Comparison of ENCODE assay signal across 13 cellular contexts in genomic region chr16:24988137-24988535, GRCh38. TPM values are rescaled to one million over a fixed set of nuclear protein-coding genes. Genes with fewer than 3 reads are reported as not detected.
DNase-seq lines count a peak whose midpoint lies in the region; FAIRE-seq and TF ChIP-seq lines count a peak whose summit lies in the region.
"Had no signal": no experiment of that assay in that cellular context is flagged by ENCODE, and none has a peak within 500 bp of the region (broad histone marks: within the 10 kb centered on the region; RNA-seq: fewer than 3 reads in every experiment).

No MANE protein-coding gene starts in this region.

- H3K4me3 ChIP-seq in AG04450 (ENCODE audit: low read depth, low read length) (peak overlapping the region; percentile 12; the same call in 1 of the 2 replicates), OCI-LY3 (ENCODE audit: low read length) (no peak overlapping the region), osteoblast (ENCODE audit: insufficient read depth, low read length) (peak overlapping the region; percentile 36)
- H3K4me3 ChIP-seq: GM12878 had no signal

- H3K9me3 ChIP-seq in AG04450 (ENCODE audit: control insufficient read depth, insufficient read depth, low read length) (no peaks in the 10 kb centered on the region), OCI-LY3 (ENCODE audit: insufficient read depth, low read length) (no peaks in the 10 kb centered on the region), osteoblast (ENCODE audit: low read depth, low read length) (no peaks in the 10 kb centered on the region)

- no peak overlapping the region for H3K9ac ChIP-seq in OCI-LY3 (ENCODE audit: low read length)

- CTCF ChIA-PET in AG04450 (lab: Charles Lee) = interaction anchor here (1.1 to 1.5 kb wide), 3 partner anchors 13 to 237 kb away, joined by 3 to 4 read pairs (median 3); partner anchors contain the start of gene ARHGAP17

- DNase-seq in AG04450 (ENCODE audit: low read depth, low spot score) (no peak), dermis blood vessel endothelial cell (peak; percentile 73), osteoblast (ENCODE audit: insufficient read length, low spot score, missing footprints) (no peak), GM03348 (ENCODE audit: low spot score) (no peak), NCI-H69 (lab: John Stamatoyannopoulos, UW) (no peak), GM19239 (ENCODE audit: insufficient read length, low spot score) (no peak)
- DNase-seq in NK-92 treated with Interleukin-12 subunit alpha and Interleukin-12 subunit beta, amount 100 ng/mL, for 24 hours (lab: John Stamatoyannopoulos, UW) = no peak
- DNase-seq: effector CD4-positive, alpha-beta T cell; NCI-H1694; small intestine; stimulated activated naive CD8-positive, alpha-beta T cell treated with anti-CD3 and anti-CD28 coated beads, Interleukin-15, Interleukin-2, amounts not matched to agents 100 U/mL and 50 U/mL, for 24 hours had no signal

- H3K4me1 ChIP-seq in OCI-LY3 (ENCODE audit: low read length) (peaks cover 84% of the 10 kb centered on the region), osteoblast (ENCODE audit: insufficient read depth, low read length) (peaks cover 73% of the 10 kb centered on the region)

- H3K27ac ChIP-seq in AG04450 (ENCODE audit: low read depth, low read length) = peak overlapping the region; percentile 98
- H3K27ac ChIP-seq in OCI-LY3 (ENCODE audit: low read length) = peak overlapping the region; percentile 2; the same call in 1 of the 2 replicates
- H3K27ac ChIP-seq in osteoblast (ENCODE audit: low read depth, low read length) = peak overlapping the region; percentile 97

- H3K79me2 ChIP-seq in OCI-LY3 (ENCODE audit: low read length) (peaks cover 100% of the 10 kb centered on the region), osteoblast (ENCODE audit: insufficient read depth, low read length) (peaks cover 77% of the 10 kb centered on the region)

- peaks cover 23% of the 10 kb centered on the region for H3K36me3 ChIP-seq in OCI-LY3 (replicated peaks; ENCODE audit: low read depth, low read length)
- no peaks in the 10 kb centered on the region for H3K36me3 ChIP-seq in osteoblast (ENCODE audit: insufficient read depth, low read length)

- TF ChIP-seq CTCF in AG04450 (IDR thresholded peaks at IDR 0.05; ENCODE audit: low read depth, low read length) = no peak
- no peak for TF ChIP-seq CTCF in OCI-LY3 (IDR thresholded peaks at IDR 0.05; ENCODE audit: low read depth, low read length)
- no peak for TF ChIP-seq CTCF in osteoblast (IDR thresholded peaks at IDR 0.05; ENCODE audit: extremely low read depth, low read depth, low read length)

- FAIRE-seq in GM19239 (lab: Jason Lieb, UNC) = no peak
- FAIRE-seq: GM12878, small intestine had no signal

- H3K27me3 ChIP-seq in AG04450 (ENCODE audit: control insufficient read depth, insufficient read depth, low read length) = no peaks in the 10 kb centered on the region
- no peaks in the 10 kb centered on the region for H3K27me3 ChIP-seq in OCI-LY3 (ENCODE audit: low read depth, low read length)
- H3K27me3 ChIP-seq in osteoblast (ENCODE audit: insufficient read depth, low read length) = no peaks in the 10 kb centered on the region

- H4K20me1 ChIP-seq in OCI-LY3 (ENCODE audit: insufficient read depth, low read length) (peaks cover 100% of the 10 kb centered on the region), osteoblast (ENCODE audit: insufficient read depth, low read length) (no peaks in the 10 kb centered on the region)

- POLR2A ChIA-PET in AG04450 (lab: Yijun Ruan, JAX) = interaction anchor here (0.5 to 2.1 kb wide), 6 partner anchors 11 to 121 kb away, joined by 4 to 19 read pairs (median 6); no protein-coding TSS in a partner anchor

- H2AFZ ChIP-seq in OCI-LY3 (ENCODE audit: low read depth, low read length) = no peak overlapping the region
- no peak overlapping the region for H2AFZ ChIP-seq in osteoblast (ENCODE audit: low read length)

- H3K4me2 ChIP-seq in OCI-LY3 (ENCODE audit: low read length) (peak overlapping the region; percentile 51), osteoblast (ENCODE audit: insufficient read depth, low read length) (peak overlapping the region; percentile 75)

RNA-seq across cellular contexts. Expression of gene ARHGAP17, which starts 27.0 kb away (rescaled TPM):
- 53.7 and 65.9 TPM in 2 replicates for polyA plus RNA-seq in AG04450 (2011; rRNA removed)
- polyA minus RNA-seq in AG04450 (2011; rRNA and poly(A)+ RNA removed) = 66.7 and 69.8 TPM in 2 replicates
- total RNA-seq in dermis blood vessel endothelial cell (59.9 and 81.3 TPM in 2 replicates), osteoblast (34.7 and 40.1 TPM in 2 replicates)

Comparison
In these comparisons a context has a peak if more than half of its experiments do, and no peak if none do; other contexts are left out.
1. H3K27ac ChIP-seq: peak in every context shown above with its lines; median percentile 98 in AG04450; 97 in osteoblast; 2 in OCI-LY3.